In genomic region chr2:239278361-239278760, GRCh38 we compare ENCODE assay signal across 21 cellular contexts.
DNase-seq lines count a peak whose midpoint lies in the region; ATAC-seq and TF ChIP-seq lines count a peak whose summit lies in the region.
"Had no signal": no experiment of that assay in that cellular context is flagged by ENCODE, and none has a peak within 500 bp of the region (broad histone marks: within the 10 kb centered on the region; RNA-seq: fewer than 3 reads in every experiment).

No MANE protein-coding gene starts in this region.

- H3K18ac ChIP-seq in neuronal stem cell (ENCODE audit: low read length): no peak overlapping the region

- peaks cover 17% of the 10 kb centered on the region for H3K79me1 ChIP-seq in neuronal stem cell (ENCODE audit: low read depth, low read length)

- no peak overlapping the region for H3K4me3 ChIP-seq in BLaER1 treated with 17β-estradiol and CSF1 and Interleukin-3, amounts not matched to agents 10 nM and 100 nM
- H3K4me3 ChIP-seq in GM23248 (no peak overlapping the region), endodermal cell (ENCODE audit: low read length) (no peak overlapping the region), psoas muscle (peak overlapping the region; percentile 63), tibial artery (no peak overlapping the region), neuronal stem cell (ENCODE audit: low read length in 2 of 2) (no peak overlapping the region)
- H3K4me3 ChIP-seq: pancreas had no signal

- H3K27ac ChIP-seq in BLaER1 treated with 17β-estradiol and CSF1 and Interleukin-3, amounts not matched to agents 10 nM and 100 nM: peak overlapping the region in 9 of 11 experiments; percentile 17 to 78 (median 56); a peak in 12 of 22 replicates
- H3K27ac ChIP-seq in GM23248: peak overlapping the region; percentile 92
- H3K27ac ChIP-seq in endodermal cell (ENCODE audit: low read depth, low read length): no peak overlapping the region
- peak overlapping the region; percentile 93 for H3K27ac ChIP-seq in psoas muscle
- no peak overlapping the region for H3K27ac ChIP-seq in tibial artery
- H3K27ac ChIP-seq in neuronal stem cell (replicated peaks; ENCODE audit: low read length): no peak overlapping the region
- H3K27ac ChIP-seq: pancreas had no signal

- H3K27me3 Mint-ChIP-seq in endodermal cell (ENCODE audit: insufficient read depth): no peaks in the 10 kb centered on the region

- H2BK5ac ChIP-seq in neuronal stem cell (ENCODE audit: low read length): no peak overlapping the region

- no peak overlapping the region for H2AK5ac ChIP-seq in neuronal stem cell (ENCODE audit: low read depth, low read length)

- H3K4me2 ChIP-seq in BLaER1 treated with 17β-estradiol and CSF1 and Interleukin-3, amounts not matched to agents 10 nM and 100 nM: peak overlapping the region; percentile 54 to 92 (median 75)
- no peak overlapping the region for H3K4me2 ChIP-seq in GM23248 (ENCODE audit: unreplicated experiment)
- H3K4me2 ChIP-seq in neuronal stem cell (ENCODE audit: insufficient read depth, low read length, poor library complexity, severe bottlenecking): no peak overlapping the region

- intact Hi-C loops in psoas muscle (cut with DNase I): no loop called here
- intact Hi-C loops in tibial artery (cut with DNase I; ENCODE audit: low total_unique reads): no loop called here

- peaks cover 11% of the 10 kb centered on the region for H3K4me1 Mint-ChIP-seq in endodermal cell
- H3K4me1 Mint-ChIP-seq in stimulated activated effector memory CD8-positive, alpha-beta T cell treated with anti-CD3 and anti-CD28 coated beads, Interleukin-12 subunit alpha, Interleukin-12 subunit beta, amount 100 ng/mL, for 72 hours: peaks cover 44% of the 10 kb centered on the region

- no peak overlapping the region for H3K23ac ChIP-seq in neuronal stem cell (ENCODE audit: low read depth, low read length, poor library complexity)

- peak overlapping the region in 8 of 11 experiments; percentile 4 to 60 (median 34); a peak in 7 of 22 replicates for H3K9ac ChIP-seq in BLaER1 treated with 17β-estradiol and CSF1 and Interleukin-3, amounts not matched to agents 10 nM and 100 nM
- H3K9ac ChIP-seq in GM23248: peak overlapping the region; percentile 77; the same call in 1 of the 2 replicates
- no peak overlapping the region for H3K9ac ChIP-seq in endodermal cell (ENCODE audit: extremely low read depth, low read length, poor library complexity, severe bottlenecking)
- H3K9ac ChIP-seq in neuronal stem cell (ENCODE audit: low read depth, low read length, poor library complexity): no peak overlapping the region

- no peak overlapping the region for H4K8ac ChIP-seq in neuronal stem cell (ENCODE audit: low read depth, low read length)

- no peak for DNase-seq in GM23248
- DNase-seq in endodermal cell: peak; percentile 25
- no peak for DNase-seq in psoas muscle
- DNase-seq in stimulated activated effector memory CD8-positive, alpha-beta T cell treated with anti-CD3 and anti-CD28 coated beads, Interleukin-12 subunit alpha, Interleukin-12 subunit beta, amount 100 ng/mL, for 72 hours (ENCODE audit: low spot score in 2 of 2): no peak
- no peak for DNase-seq in tibial artery
- DNase-seq in GM19240 (ENCODE audit: insufficient read length, low spot score): no peak
- no peak for DNase-seq in neuronal stem cell (ENCODE audit: low spot score)
- DNase-seq: activated gamma-delta T cell; amniotic stem cell; Caco-2; hypothalamus; naive B cell; NCI-H1105 treated with DMSO at 0.1 percent for 48 hours; NCI-H510A treated with DMSO at 0.1 percent for 48 hours; stimulated activated CD4-positive, alpha-beta T cell treated with anti-CD3 and anti-CD28 coated beads, Interleukin-1b, Interleukin-23, amount 100 ng/mL, for 48 hours; stimulated activated naive CD8-positive, alpha-beta T cell treated with anti-CD3 and anti-CD28 coated beads, Interleukin-15, Interleukin-2, amounts not matched to agents 100 U/mL and 50 U/mL, for 24 hours; T1000 had no signal

- H3K9me2 ChIP-seq in GM23248 (ENCODE audit: insufficient read depth): no peaks in the 10 kb centered on the region

- H2BK15ac ChIP-seq in neuronal stem cell (ENCODE audit: low read length): no peak overlapping the region

- no peak overlapping the region for H3K27ac Mint-ChIP-seq in endodermal cell
- no peak overlapping the region for H3K27ac Mint-ChIP-seq in stimulated activated effector memory CD8-positive, alpha-beta T cell treated with anti-CD3 and anti-CD28 coated beads, Interleukin-12 subunit alpha, Interleukin-12 subunit beta, amount 100 ng/mL, for 72 hours

- no peaks in the 10 kb centered on the region for H3K36me3 Mint-ChIP-seq in endodermal cell (ENCODE audit: low read depth)
- H3K36me3 Mint-ChIP-seq in stimulated activated effector memory CD8-positive, alpha-beta T cell treated with anti-CD3 and anti-CD28 coated beads, Interleukin-12 subunit alpha, Interleukin-12 subunit beta, amount 100 ng/mL, for 72 hours: peaks cover 5% of the 10 kb centered on the region

- H3K9me3 Mint-ChIP-seq in endodermal cell: no peaks in the 10 kb centered on the region
- no peaks in the 10 kb centered on the region for H3K9me3 Mint-ChIP-seq in stimulated activated effector memory CD8-positive, alpha-beta T cell treated with anti-CD3 and anti-CD28 coated beads, Interleukin-12 subunit alpha, Interleukin-12 subunit beta, amount 100 ng/mL, for 72 hours

- H4K20me1 ChIP-seq in BLaER1 treated with 17β-estradiol and CSF1 and Interleukin-3, amounts not matched to agents 10 nM and 100 nM: peaks cover 72 to 83% (median 77%) of the 10 kb centered on the region in 11 experiments
- no peaks in the 10 kb centered on the region for H4K20me1 ChIP-seq in GM23248 (ENCODE audit: insufficient read depth)

- no peak overlapping the region for H2BK12ac ChIP-seq in neuronal stem cell (ENCODE audit: low read length)

- peaks cover 0 to 9% (median 6%) of the 10 kb centered on the region in 11 experiments; a peak in 16 of 22 replicates for H3K36me3 ChIP-seq in BLaER1 treated with 17β-estradiol and CSF1 and Interleukin-3, amounts not matched to agents 10 nM and 100 nM
- H3K36me3 ChIP-seq in GM23248 (ENCODE audit: low read depth): no peaks in the 10 kb centered on the region
- no peaks in the 10 kb centered on the region for H3K36me3 ChIP-seq in endodermal cell (ENCODE audit: control insufficient read depth, insufficient read depth, low read length)
- no peaks in the 10 kb centered on the region for H3K36me3 ChIP-seq in psoas muscle (ENCODE audit: insufficient read depth in 1 of 2, low read depth in 1 of 2)
- H3K36me3 ChIP-seq in tibial artery: no peaks in the 10 kb centered on the region
- no peaks in the 10 kb centered on the region for H3K36me3 ChIP-seq in neuronal stem cell (replicated peaks in 1 of 2; ENCODE audit: control insufficient read depth in 2 of 2, insufficient read depth in 2 of 2, low read length in 2 of 2)
- H3K36me3 ChIP-seq: pancreas had no signal

- in situ Hi-C loops in GM23248 (cut with MboI): no loop called here

- H4K91ac ChIP-seq in neuronal stem cell (ENCODE audit: low read depth, low read length, poor library complexity): no peak overlapping the region

- 91 to 93% methylated on average over 7 of the region's 7 CpGs for WGBS in GM23248 (ENCODE audit: low coverage in 1 of 2, low lambda C conversion rate in 2 of 2, missing lambda C conversion rate in 2 of 2), 2 experiments
- 93 to 94% methylated on average over 6 to 7 of the region's 7 CpGs for WGBS in endodermal cell (ENCODE audit: insufficient coverage in 1 of 2, insufficient read length in 1 of 2), 2 experiments
- 77 to 93% (median 87%) methylated on average over 7 of the region's 7 CpGs for WGBS in psoas muscle, 3 donors
- no CpG with 5 or more reads among the region's 7 CpGs for WGBS in neuronal stem cell (ENCODE audit: extremely low coverage in 2 of 2, insufficient read length in 2 of 2, insufficient replicate concordance in 1 of 2), 2 donors

- peaks cover 27% of the 10 kb centered on the region for H3F3A ChIP-seq in GM23248 (ENCODE audit: insufficient read depth)

- no peak overlapping the region for H3K14ac ChIP-seq in neuronal stem cell (ENCODE audit: low read length)

- H3K4me1 ChIP-seq in BLaER1 treated with 17β-estradiol and CSF1 and Interleukin-3, amounts not matched to agents 10 nM and 100 nM: peaks cover 70 to 76% (median 74%) of the 10 kb centered on the region in 10 experiments
- peaks cover 43% of the 10 kb centered on the region for H3K4me1 ChIP-seq in GM23248 (ENCODE audit: insufficient read depth)
- H3K4me1 ChIP-seq in endodermal cell (ENCODE audit: control insufficient read depth, insufficient read depth, low read length): no peaks in the 10 kb centered on the region
- peaks cover 73% of the 10 kb centered on the region for H3K4me1 ChIP-seq in psoas muscle
- H3K4me1 ChIP-seq in tibial artery: peaks cover 9 to 46% (median 30%) of the 10 kb centered on the region in 4 donors
- peaks cover 20 to 24% of the 10 kb centered on the region in 2 donors for H3K4me1 ChIP-seq in neuronal stem cell (ENCODE audit: control insufficient read depth in 2 of 2, insufficient read depth in 1 of 2, low read depth in 1 of 2, low read length in 2 of 2)
- H3K4me1 ChIP-seq: Caco-2, pancreas had no signal

- H2AFZ ChIP-seq in GM23248: no peak overlapping the region
- no peak overlapping the region for H2AFZ ChIP-seq in neuronal stem cell (ENCODE audit: low read length)

- H3K79me2 ChIP-seq in GM23248 (ENCODE audit: insufficient read depth): peaks cover 18% of the 10 kb centered on the region

- no peak overlapping the region for H3K4ac ChIP-seq in neuronal stem cell (ENCODE audit: low read length)

- no peak overlapping the region for H2BK120ac ChIP-seq in neuronal stem cell (ENCODE audit: low read depth, low read length)

- no peak for ATAC-seq in psoas muscle
- ATAC-seq in stimulated activated effector memory CD8-positive, alpha-beta T cell treated with anti-CD3 and anti-CD28 coated beads, Interleukin-12 subunit alpha, Interleukin-12 subunit beta, amount 100 ng/mL, for 72 hours: no peak
- ATAC-seq: sciatic nerve; SK-N-SH treated with all-trans-retinoic acid at 6 μM for 48 hours; stimulated activated naive CD8-positive, alpha-beta T cell treated with anti-CD3 and anti-CD28 coated beads, Interleukin-15, Interleukin-2, amounts not matched to agents 100 U/mL and 50 U/mL, for 24 hours had no signal

- H3K9me3 ChIP-seq in BLaER1 treated with 17β-estradiol and CSF1 and Interleukin-3, amounts not matched to agents 10 nM and 100 nM (replicated peaks in 1 of 11): peaks cover 0 to 11% (median 0%) of the 10 kb centered on the region in 11 experiments; a peak in 7 of 22 replicates
- H3K9me3 ChIP-seq in GM23248 (ENCODE audit: low read depth): no peaks in the 10 kb centered on the region
- H3K9me3 ChIP-seq in endodermal cell (ENCODE audit: control insufficient read depth, low read length): no peaks in the 10 kb centered on the region
- no peaks in the 10 kb centered on the region for H3K9me3 ChIP-seq in psoas muscle
- no peaks in the 10 kb centered on the region for H3K9me3 ChIP-seq in tibial artery
- H3K9me3 ChIP-seq in neuronal stem cell (replicated peaks in 1 of 2; ENCODE audit: control insufficient read depth in 2 of 2, insufficient read depth in 1 of 2, low read depth in 1 of 2, low read length in 2 of 2): peaks cover 0 to 2% of the 10 kb centered on the region in 2 donors
- H3K9me3 ChIP-seq: Caco-2, pancreas had no signal

- TF ChIP-seq CTCF in endodermal cell (conservative IDR thresholded peaks at IDR 0.05) (no peak), psoas muscle (IDR thresholded peaks at IDR 0.05) (no peak), tibial artery (IDR thresholded peaks at IDR 0.05) (no peak)

- H3K27me3 ChIP-seq in BLaER1 treated with 17β-estradiol and CSF1 and Interleukin-3, amounts not matched to agents 10 nM and 100 nM: no peaks in the 10 kb centered on the region
- no peaks in the 10 kb centered on the region for H3K27me3 ChIP-seq in GM23248 (replicated peaks; ENCODE audit: insufficient read depth)
- no peaks in the 10 kb centered on the region for H3K27me3 ChIP-seq in endodermal cell (ENCODE audit: control insufficient read depth, insufficient read depth, low read length, poor library complexity, severe bottlenecking)
- no peaks in the 10 kb centered on the region for H3K27me3 ChIP-seq in psoas muscle (ENCODE audit: insufficient read depth in 3 of 3, low read length in 2 of 3)
- H3K27me3 ChIP-seq in tibial artery: no peaks in the 10 kb centered on the region
- H3K27me3 ChIP-seq in neuronal stem cell (ENCODE audit: control insufficient read depth in 3 of 3, insufficient read depth in 3 of 3, low read depth in 1 of 3, low read length in 3 of 3): no peaks in the 10 kb centered on the region
- H3K27me3 ChIP-seq: pancreas had no signal

- no peak overlapping the region for H3K4me3 Mint-ChIP-seq in endodermal cell
- no peak overlapping the region for H3K4me3 Mint-ChIP-seq in stimulated activated effector memory CD8-positive, alpha-beta T cell treated with anti-CD3 and anti-CD28 coated beads, Interleukin-12 subunit alpha, Interleukin-12 subunit beta, amount 100 ng/mL, for 72 hours
- H3K4me3 Mint-ChIP-seq: naive B cell had no signal

Comparison
In these comparisons a context has a peak if more than half of its experiments do, and no peak if none do; other contexts are left out.
1. H3K27ac ChIP-seq: peak in BLaER1 treated with 17β-estradiol and CSF1 and Interleukin-3, amounts not matched to agents 10 nM and 100 nM (9 of 11), GM23248 (single experiment) and psoas muscle (single experiment); none in endodermal cell (single experiment), tibial artery (0 of 2) and neuronal stem cell (single experiment).
2. H3K4me2 ChIP-seq: peak in BLaER1 treated with 17β-estradiol and CSF1 and Interleukin-3, amounts not matched to agents 10 nM and 100 nM (11 of 11); none in GM23248 (single experiment) and neuronal stem cell (single experiment).
3. H3K9ac ChIP-seq: peak in BLaER1 treated with 17β-estradiol and CSF1 and Interleukin-3, amounts not matched to agents 10 nM and 100 nM (8 of 11) and GM23248 (single experiment); none in endodermal cell (single experiment) and neuronal stem cell (single experiment).